ENCODE assay signal across 1 cellular context in the genomic region with DNA sequence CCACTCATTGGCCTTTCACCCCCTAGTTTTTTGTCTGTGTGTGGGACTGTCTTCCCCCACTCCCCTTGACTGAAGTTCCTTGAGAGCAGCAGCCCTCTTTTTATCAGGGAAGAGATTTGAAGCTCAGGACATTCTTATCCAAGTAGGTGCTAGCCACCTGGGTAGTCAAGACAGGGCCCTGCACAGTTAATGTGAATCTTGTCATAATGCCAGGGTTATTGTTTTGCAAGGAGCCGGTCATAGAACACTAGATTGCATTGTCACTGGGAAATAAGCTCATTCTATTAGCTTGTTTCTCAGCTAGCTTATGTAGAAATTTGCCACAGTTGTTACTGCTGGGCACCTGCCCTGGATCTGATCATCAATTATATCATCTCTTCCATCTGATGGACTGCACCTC.
TF ChIP-seq lines count a peak whose summit lies in the region.

No MANE protein-coding gene starts in this region.

TF ChIP-seq in H1, 55 proteins besides CTCF, POLR2A, EP300 and RAD21 (continued from another document):
- TF ChIP-seq, protein P1, sequence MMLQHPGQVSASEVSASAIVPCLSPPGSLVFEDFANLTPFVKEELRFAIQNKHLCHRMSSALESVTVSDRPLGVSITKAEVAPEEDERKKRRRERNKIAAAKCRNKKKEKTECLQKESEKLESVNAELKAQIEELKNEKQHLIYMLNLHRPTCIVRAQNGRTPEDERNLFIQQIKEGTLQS (IDR thresholded peaks at IDR 0.05; ENCODE audit: insufficient read depth, low read depth, low read length): no peak
- TF ChIP-seq TBP (IDR thresholded peaks at IDR 0.05; ENCODE audit: low read depth, low read length) (no peak), SP4 (IDR thresholded peaks at IDR 0.05; ENCODE audit: low read length) (no peak), SIX5 (IDR thresholded peaks at IDR 0.05; ENCODE audit: low read depth, low read length) (no peak)
